9 cellular contexts compared by ENCODE assay signal in the genomic region with DNA sequence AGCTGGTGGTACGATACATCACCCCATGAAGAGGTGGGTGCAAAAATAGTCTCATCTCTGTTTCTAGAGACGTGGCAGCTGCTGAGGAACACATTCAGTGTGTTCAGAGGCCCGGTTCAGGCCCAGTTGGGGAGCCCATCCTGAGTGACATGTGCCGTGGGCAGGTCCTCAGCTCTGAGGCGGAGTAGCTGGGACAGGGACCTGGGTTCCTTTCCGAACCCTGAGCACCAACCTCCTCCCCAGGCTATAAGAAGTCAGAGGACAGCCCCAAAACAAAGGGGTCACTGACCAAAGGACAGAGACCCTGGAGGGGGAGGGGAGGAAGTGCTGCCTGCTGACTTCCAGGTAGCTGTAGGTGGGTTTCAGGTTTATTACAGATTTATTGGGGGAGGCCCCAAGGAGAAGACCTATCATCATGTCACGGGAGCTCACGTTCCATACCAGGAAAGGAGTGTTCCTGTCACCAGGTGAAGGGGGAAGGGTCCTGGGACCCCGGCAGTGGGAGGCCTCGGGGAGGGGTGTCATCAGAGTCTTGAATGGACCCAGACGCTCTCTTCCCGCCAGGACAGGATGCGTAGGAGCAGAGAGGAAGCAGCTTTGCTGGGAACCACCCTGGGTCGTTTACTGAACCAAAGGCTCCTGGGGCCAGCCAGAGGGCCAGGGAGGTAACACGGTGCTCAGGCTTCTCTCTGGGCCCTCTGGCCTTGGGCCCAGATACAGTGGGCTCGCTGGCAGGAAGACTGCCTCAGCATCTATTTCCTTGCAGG. TPM values are rescaled to one million over a fixed set of nuclear protein-coding genes. Genes with fewer than 3 reads are reported as not detected.
A peak's percentile ranks its signal among the peaks of the same experiment; 100 is the strongest.
DNase-seq lines count a peak whose midpoint lies in the region; ATAC-seq, FAIRE-seq and TF ChIP-seq lines count a peak whose summit lies in the region.
"Had no signal": no experiment of that assay in that cellular context is flagged by ENCODE, and none has a peak within 500 bp of the region (broad histone marks: within the 10 kb centered on the region; RNA-seq: fewer than 3 reads in every experiment).

No MANE protein-coding gene starts in this region.

- intact Hi-C loops in CD8-positive, alpha-beta T cell (cut with DNase I, micrococcal nuclease), result loop anchor here (1.0 to 2.0 kb wide), 6 partner anchors 36 to 402 kb away; a partner anchor contains a TSS
- intact Hi-C loops in adrenal gland (cut with DNase I), result loop anchor here (5.0 to 10.0 kb wide), 2 partner anchors 114 to 297 kb away; a partner anchor contains a TSS
- intact Hi-C loops in naive thymus-derived CD4-positive, alpha-beta T cell (cut with micrococcal nuclease), result loop anchor here (1.0 to 5.0 kb wide), 10 partner anchors 13 to 402 kb away; a partner anchor contains a TSS

- H3K36me3 ChIP-seq in CD8-positive, alpha-beta T cell (ENCODE audit: insufficient read depth, low read length), result no peaks in the 10 kb centered on the region
- no peaks in the 10 kb centered on the region for H3K36me3 ChIP-seq in adrenal gland (replicated peaks in 1 of 2)
- H3K36me3 ChIP-seq in naive thymus-derived CD4-positive, alpha-beta T cell (ENCODE audit: control insufficient read depth in 2 of 3, insufficient read depth in 3 of 3, low read length in 3 of 3), result no peaks in the 10 kb centered on the region

- no peaks in the 10 kb centered on the region for H3K9me3 ChIP-seq in CD8-positive, alpha-beta T cell (ENCODE audit: low read length)
- no peaks in the 10 kb centered on the region for H3K9me3 ChIP-seq in adrenal gland (replicated peaks in 1 of 3)
- no peaks in the 10 kb centered on the region for H3K9me3 ChIP-seq in naive thymus-derived CD4-positive, alpha-beta T cell (ENCODE audit: control insufficient read depth in 2 of 3, low read length in 3 of 3)

- TF ChIP-seq POLR2A in adrenal gland (IDR thresholded peaks at IDR 0.05), result no peak

- POLR2A ChIA-PET in CD8-positive, alpha-beta T cell (lab: Charles Lee), result interaction anchor here (0.7 to 1.5 kb wide), 4 partner anchors 21 to 113 kb away, joined by 3 to 16 read pairs (median 4); a partner anchor contains a TSS
- POLR2A ChIA-PET in naive thymus-derived CD4-positive, alpha-beta T cell (lab: Charles Lee), result interaction anchor here (0.5 to 2.6 kb wide), 4 partner anchors 8 to 127 kb away, joined by 3 to 12 read pairs (median 4); a partner anchor contains a TSS

- no peak for TF ChIP-seq CTCF in CD8-positive, alpha-beta T cell (IDR thresholded peaks at IDR 0.05)
- peak in 1 of 6 experiments; percentile 9 for TF ChIP-seq CTCF in adrenal gland (IDR thresholded peaks at IDR 0.05)
- TF ChIP-seq CTCF in foreskin fibroblast (IDR thresholded peaks at IDR 0.05; ENCODE audit: low read depth, low read length), result no peak

- no peak overlapping the region for H3K4me3 ChIP-seq in CD8-positive, alpha-beta T cell (ENCODE audit: low read depth, low read length)
- H3K4me3 ChIP-seq in adrenal gland, result no peak overlapping the region
- H3K4me3 ChIP-seq in naive thymus-derived CD4-positive, alpha-beta T cell (ENCODE audit: low read length), result peak overlapping the region; percentile 36
- H3K4me3 ChIP-seq in foreskin fibroblast (ENCODE audit: low read depth in 1 of 2, low read length in 2 of 2), result no peak overlapping the region

- H3K27me3 ChIP-seq in CD8-positive, alpha-beta T cell (ENCODE audit: insufficient read depth, low read length), result no peaks in the 10 kb centered on the region
- no peaks in the 10 kb centered on the region for H3K27me3 ChIP-seq in adrenal gland
- no peaks in the 10 kb centered on the region for H3K27me3 ChIP-seq in naive thymus-derived CD4-positive, alpha-beta T cell (ENCODE audit: control insufficient read depth in 2 of 2, insufficient read depth in 2 of 2, low read length in 2 of 2)

- no peak overlapping the region for H3K27ac ChIP-seq in CD8-positive, alpha-beta T cell (ENCODE audit: low read depth, low read length)
- peak overlapping the region in 3 of 5 donors; percentile 71 to 93 (median 85) for H3K27ac ChIP-seq in adrenal gland
- H3K27ac ChIP-seq in naive thymus-derived CD4-positive, alpha-beta T cell (ENCODE audit: low read depth, low read length), result no peak overlapping the region

- no peak overlapping the region for H3K27ac Mint-ChIP-seq in CD8-positive, alpha-beta T cell
- peak overlapping the region in 3 of 9 donors; percentile 75 to 93 (median 86) for H3K27ac Mint-ChIP-seq in naive thymus-derived CD4-positive, alpha-beta T cell

- no peaks in the 10 kb centered on the region for H3K36me3 Mint-ChIP-seq in CD8-positive, alpha-beta T cell
- peaks cover 0 to 5% (median 0%) of the 10 kb centered on the region in 5 donors for H3K36me3 Mint-ChIP-seq in naive thymus-derived CD4-positive, alpha-beta T cell

- H3K4me3 Mint-ChIP-seq in CD8-positive, alpha-beta T cell, result no peak overlapping the region
- H3K4me3 Mint-ChIP-seq in naive thymus-derived CD4-positive, alpha-beta T cell, result peak overlapping the region in 3 of 10 donors; percentile 4 to 67 (median 59)

- H3K4me1 Mint-ChIP-seq in CD8-positive, alpha-beta T cell (ENCODE audit: low read depth), result peaks cover 33% of the 10 kb centered on the region
- peaks cover 25 to 58% (median 34%) of the 10 kb centered on the region in 7 donors for H3K4me1 Mint-ChIP-seq in naive thymus-derived CD4-positive, alpha-beta T cell

- WGBS in adrenal gland, 4 donors, result 13 to 45% (median 31%) methylated on average over 3 to 16 of the region's 16 CpGs

- DNase-seq in CD8-positive, alpha-beta T cell, result no peak
- peak in 5 of 7 donors; percentile 28 to 70 (median 31) for DNase-seq in adrenal gland
- DNase-seq in naive thymus-derived CD4-positive, alpha-beta T cell, result no peak
- DNase-seq in activated CD4-positive, CD25-positive, alpha-beta regulatory T cell (lab: John Stamatoyannopoulos, UW), result no peak
- no peak for DNase-seq in EL
- no peak for DNase-seq in HTR-8/SVneo (ENCODE audit: insufficient read length, low spot score)
- DNase-seq in foreskin fibroblast, result no peak
- DNase-seq: activated gamma-delta T cell had no signal

- H3K9me3 Mint-ChIP-seq in CD8-positive, alpha-beta T cell, result no peaks in the 10 kb centered on the region
- H3K9me3 Mint-ChIP-seq in naive thymus-derived CD4-positive, alpha-beta T cell, result no peaks in the 10 kb centered on the region

- H3K4me1 ChIP-seq in CD8-positive, alpha-beta T cell (ENCODE audit: insufficient read depth, low read length), result peaks cover 25% of the 10 kb centered on the region
- H3K4me1 ChIP-seq in adrenal gland (replicated peaks in 1 of 2), result peaks cover 39 to 71% of the 10 kb centered on the region in 2 donors
- peaks cover 19 to 32% of the 10 kb centered on the region in 2 donors for H3K4me1 ChIP-seq in naive thymus-derived CD4-positive, alpha-beta T cell (ENCODE audit: control insufficient read depth in 2 of 2, insufficient read depth in 2 of 2, low read length in 2 of 2)

- no peak for FAIRE-seq in HTR-8/SVneo (lab: Jason Lieb, UNC)

- ATAC-seq in CD8-positive, alpha-beta T cell, result peak; percentile 17
- ATAC-seq in HG02623 (IDR thresholded peaks at IDR 0.05; ENCODE audit: unreplicated experiment), result peak; percentile 17
- ATAC-seq in naive thymus-derived CD4-positive, alpha-beta T cell, result peak; percentile 2

- CTCF ChIA-PET in CD8-positive, alpha-beta T cell (lab: Charles Lee), result interaction anchor here (0.8 to 7.3 kb wide), 39 partner anchors 8 to 400 kb away, joined by 3 to 161 read pairs (median 6); a partner anchor contains a TSS
- CTCF ChIA-PET in naive thymus-derived CD4-positive, alpha-beta T cell (lab: Charles Lee), result interaction anchor here (0.6 to 4.6 kb wide), 26 partner anchors 9 to 402 kb away, joined by 3 to 64 read pairs (median 4); a partner anchor contains a TSS

- H3K27me3 Mint-ChIP-seq in CD8-positive, alpha-beta T cell (ENCODE audit: low read depth), result peaks cover 9% of the 10 kb centered on the region
- H3K27me3 Mint-ChIP-seq in naive thymus-derived CD4-positive, alpha-beta T cell, result peaks cover 0 to 10% (median 10%) of the 10 kb centered on the region in 5 donors

RNA-seq across cellular contexts. Expression of a gene that starts 4.9 kb away (rescaled TPM):
- not detected for total RNA-seq in CD8-positive, alpha-beta T cell
- total RNA-seq in adrenal gland, result 10 to 100 TPM; 15.9 to 46.0 (median 23.4) TPM
- 10 to 100 TPM; 11.8 to 18.9 (median 12.1) TPM for polyA plus RNA-seq in adrenal gland
- 1 to 10 TPM in 1 of 5 experiments, under 1 TPM in 4; 0.31 to 2.7 (median 0.40) TPM for total RNA-seq in naive thymus-derived CD4-positive, alpha-beta T cell
- under 1 TPM in 1 of 2 donors, not detected in 1; 0.51 TPM for polyA plus RNA-seq in naive thymus-derived CD4-positive, alpha-beta T cell

RNA-seq across cellular contexts. Expression of a gene that starts 36.6 kb away (rescaled TPM):
- 10 to 100 TPM; 11.9 to 12.9 TPM for total RNA-seq in CD8-positive, alpha-beta T cell
- 10 to 100 TPM in 2 of 8 donors, 1 to 10 TPM in 6; 5.9 to 15.1 (median 8.7) TPM for total RNA-seq in adrenal gland
- 10 to 100 TPM in 1 of 3 donors, 1 to 10 TPM in 2; 4.5 to 10.5 (median 6.9) TPM for polyA plus RNA-seq in adrenal gland
- total RNA-seq in naive thymus-derived CD4-positive, alpha-beta T cell, result 10 to 100 TPM in 3 of 5 experiments, 1 to 10 TPM in 2; 8.6 to 13.4 (median 10.1) TPM
- 10 to 100 TPM; 20.5 to 22.5 TPM for polyA plus RNA-seq in naive thymus-derived CD4-positive, alpha-beta T cell

Comparison
In these comparisons a context has a peak if more than half of its experiments do, and no peak if none do; other contexts are left out.
1. DNase-seq: peak in adrenal gland (5 of 7); none in CD8-positive, alpha-beta T cell (0 of 7), naive thymus-derived CD4-positive, alpha-beta T cell (0 of 9), activated CD4-positive, CD25-positive, alpha-beta regulatory T cell (0 of 4), EL (single experiment), HTR-8/SVneo (single experiment) and foreskin fibroblast (0 of 2).
2. H3K27ac ChIP-seq: peak in adrenal gland (3 of 5); none in CD8-positive, alpha-beta T cell (single experiment) and naive thymus-derived CD4-positive, alpha-beta T cell (single experiment).
3. RNA of a gene that starts 4.9 kb away (total RNA-seq): 15.9 to 46.0 TPM in adrenal gland; 0.31 to 2.7 TPM in naive thymus-derived CD4-positive, alpha-beta T cell and not detected in CD8-positive, alpha-beta T cell; every median in the first group is over 4 times any median in the second.
4. Peak in every context shown above with its lines, with median percentiles within 50 percentile points of each other: ATAC-seq.